Comparison of ENCODE assay signal across 24 cellular contexts in genomic region chr17:17866897-17867296, GRCh38.
"Had no signal": no experiment of that assay in that cellular context is flagged by ENCODE, and none has a peak within 500 bp of the region (broad histone marks: within the 10 kb centered on the region; RNA-seq: fewer than 3 reads in every experiment).

No MANE protein-coding gene starts in this region.

- H3K27ac ChIP-seq: esophagus squamous epithelium, left ventricle myocardium inferior, lower lobe of right lung, parathyroid adenoma, testis, tibial artery had no signal

- FAIRE-seq: endometrium had no signal

- H3K4me1 ChIP-seq: parathyroid adenoma, testis had no signal

- H3K9me3 ChIP-seq: esophagus squamous epithelium, left ventricle myocardium inferior, lower lobe of right lung, testis, tibial artery had no signal

- H3K27me3 ChIP-seq: esophagus squamous epithelium, testis, tibial artery had no signal

- H3K4me3 ChIP-seq: esophagus squamous epithelium, left ventricle myocardium inferior, lower lobe of right lung, smooth muscle cell, testis, tibial artery had no signal

- H2AFZ ChIP-seq: parathyroid adenoma had no signal

- DNase-seq: cortex of kidney; effector memory CD8-positive, alpha-beta T cell; erythroblast; esophagus squamous epithelium; foreskin melanocyte; hypothalamus; immature natural killer cell; kidney glomerular epithelial cell; left colon; left ventricle myocardium inferior; lower lobe of right lung; naive B cell; stimulated activated CD4-positive, alpha-beta T cell treated with anti-CD3 and anti-CD28 coated beads, Interleukin-12 subunit alpha, Interleukin-12 subunit beta, amount 100 ng/mL, for 4 hours; stimulated activated CD4-positive, alpha-beta T cell treated with anti-CD3 and anti-CD28 coated beads, Interleukin-1b, Interleukin-23, amount 100 ng/mL, for 48 hours; stimulated activated CD4-positive, alpha-beta T cell treated with anti-CD3 and anti-CD28 coated beads, Interleukin-4, amount 100 ng/mL, for 1 hour; stimulated activated CD8-positive, alpha-beta memory T cell treated with anti-CD3 and anti-CD28 coated beads, Interleukin-4, amount 100 ng/mL, for 48 hours; stimulated activated naive CD4-positive, alpha-beta T cell; substantia nigra; testis; tibial artery had no signal

- ATAC-seq: effector memory CD8-positive, alpha-beta T cell; left colon; lower lobe of right lung; sciatic nerve had no signal

- H3K9ac ChIP-seq: parathyroid adenoma had no signal

- H3K4me2 ChIP-seq: smooth muscle cell had no signal
